Comparison of ENCODE assay signal across 8 cellular contexts in genomic region chr19:8252922-8253589, GRCh38. TPM values are rescaled to one million over a fixed set of nuclear protein-coding genes. Genes with fewer than 3 reads are reported as not detected.
A peak's percentile ranks its signal among the peaks of the same experiment; 100 is the strongest.
DNase-seq lines count a peak whose midpoint lies in the region; ATAC-seq and TF ChIP-seq lines count a peak whose summit lies in the region.

No MANE protein-coding gene starts in this region.

- no peaks in the 10 kb centered on the region for H3K23me2 ChIP-seq in H9 (ENCODE audit: insufficient read length, low read depth, low read length, poor library complexity, severe bottlenecking)

- no peak overlapping the region for H3K4me3 ChIP-seq in BJ (ENCODE audit: low read depth, low read length)
- no peak overlapping the region for H3K4me3 ChIP-seq in coronary artery
- no peak overlapping the region for H3K4me3 ChIP-seq in lower leg skin (ENCODE audit: low read depth, poor library complexity, severe bottlenecking)

- POLR2A ChIA-PET in BJ (lab: Charles Lee), result no interaction called here

- no peak overlapping the region for H2BK20ac ChIP-seq in H9 (ENCODE audit: low read depth, low read length, poor library complexity, severe bottlenecking)

- no peak overlapping the region for H3K18ac ChIP-seq in H9 (ENCODE audit: insufficient read length, low read depth, low read length)

- H3K79me2 ChIP-seq in H9 (ENCODE audit: insufficient read depth, low read length), result peaks cover 3% of the 10 kb centered on the region; the same call in 1 of the 2 replicates

- H3K56ac ChIP-seq in H9 (ENCODE audit: insufficient read length, low read depth, low read length), result no peak overlapping the region

- no peaks in the 10 kb centered on the region for H3K27me3 Mint-ChIP-seq in H9 (ENCODE audit: low read depth)

- H3K9me3 ChIP-seq in H9 (ENCODE audit: control insufficient read depth, low read depth, low read length), result no peaks in the 10 kb centered on the region

- peaks cover 0 to 2% of the 10 kb centered on the region in 2 experiments; a peak in 1 of 5 replicates for H3K9me3 Mint-ChIP-seq in H9

- H3K4me1 ChIP-seq in H9 (ENCODE audit: insufficient read depth, low read length), result no peaks in the 10 kb centered on the region

- no peak overlapping the region for H2AFZ ChIP-seq in H9 (ENCODE audit: low read length)

- no peaks in the 10 kb centered on the region for H3K27me3 ChIP-seq in BJ (ENCODE audit: control insufficient read depth, insufficient read depth, low read length)
- H3K27me3 ChIP-seq in H9 (ENCODE audit: insufficient read depth, low read length), result no peaks in the 10 kb centered on the region

- no peak overlapping the region for H2BK15ac ChIP-seq in H9 (ENCODE audit: low read depth, low read length)

- no peak overlapping the region for H4K91ac ChIP-seq in H9 (ENCODE audit: insufficient read length, low read depth, low read length)

- H3K14ac ChIP-seq in H9 (ENCODE audit: insufficient read depth, low read length), result no peak overlapping the region

- no peak overlapping the region for H3K4ac ChIP-seq in H9 (ENCODE audit: low read depth, low read length)

- H3K36me3 ChIP-seq in BJ (ENCODE audit: control insufficient read depth, insufficient read depth, low read length), result no peaks in the 10 kb centered on the region; the same call in 1 of the 2 replicates

- H3T11ph ChIP-seq in H9 (ENCODE audit: low read length), result no peak overlapping the region

- no peak overlapping the region for H2BK12ac ChIP-seq in H9 (ENCODE audit: insufficient read length, low read depth, low read length)

- H3K9ac ChIP-seq in H9 (ENCODE audit: extremely low read depth, insufficient read length, low read length), result no peak overlapping the region

- WGBS in H9 (ENCODE audit: extremely low coverage, insufficient read length, low lambda C conversion rate), result no CpG with 5 or more reads among the region's 13 CpGs
- 21 to 26% methylated on average over 13 of the region's 13 CpGs for WGBS in lower leg skin, 2 donors

- H3K4me1 Mint-ChIP-seq in H9, result peaks cover 0 to 12% of the 10 kb centered on the region in 2 experiments; a peak in 2 of 4 replicates

- peaks cover 20 to 35% (median 31%) of the 10 kb centered on the region in 3 experiments; a peak in 6 of 7 replicates for H3K36me3 Mint-ChIP-seq in H9 (ENCODE audit: insufficient read depth in 1 of 3, low read depth in 3 of 3)

- no peak overlapping the region for H4K5ac ChIP-seq in H9 (ENCODE audit: insufficient read length, low read depth, low read length)

- H4K8ac ChIP-seq in H9 (replicated peaks; ENCODE audit: insufficient read length, low read depth, low read length), result no peak overlapping the region

- ATAC-seq in HG03159 (IDR thresholded peaks at IDR 0.05; ENCODE audit: unreplicated experiment), result no peak

- intact Hi-C loops in lower leg skin (cut with DNase I; ENCODE audit: low total_unique reads), result loop anchor here (2.0 to 10.0 kb wide), 2 partner anchors 94 to 278 kb away; no protein-coding TSS in a partner anchor

- no peaks in the 10 kb centered on the region for H4K20me1 ChIP-seq in H9 (ENCODE audit: control insufficient read depth, insufficient read depth, insufficient read length)

- no peak overlapping the region for H3K4me2 ChIP-seq in H9 (ENCODE audit: insufficient read depth, insufficient read length, low read length)

- no peak overlapping the region for H2BK120ac ChIP-seq in H9 (ENCODE audit: low read depth, low read length, poor library complexity, severe bottlenecking)

- peak overlapping the region in 1 of 3 experiments; percentile 60; a peak in 2 of 7 replicates for H3K27ac Mint-ChIP-seq in H9

- CTCF ChIA-PET in BJ (lab: Yijun Ruan, JAX), result interaction anchor here (0.6 to 7.5 kb wide), 12 partner anchors 11 to 329 kb away, joined by 3 to 57 read pairs (median 4); partner anchors contain the start of gene TIMM44

- no peak overlapping the region for H2AK5ac ChIP-seq in H9 (ENCODE audit: insufficient read length, low read length)

- no peak overlapping the region for H2BK5ac ChIP-seq in H9 (ENCODE audit: insufficient read length, low read length)

- H3K4me3 Mint-ChIP-seq in H9, result peak overlapping the region in 1 of 2 experiments; percentile 64; a peak in 2 of 5 replicates

- DNase-seq in BJ (ENCODE audit: low read depth) (no peak), H9 (peak; percentile 88), NCI-H774 (lab: John Stamatoyannopoulos, UW) (peak; percentile 39), coronary artery (ENCODE audit: low spot score) (no peak), lower leg skin (ENCODE audit: low spot score in 2 of 2) (peak; percentile 78 to 95)
- DNase-seq in activated CD4-positive, alpha-beta T cell treated with anti-CD3 and anti-CD28 coated beads, Interleukin-2, amount 50 U/mL, for 24 hours (ENCODE audit: low read depth in 1 of 2, low spot score in 1 of 2), result peak; percentile 74 to 77
- peak; percentile 68 to 77 (median 72) for DNase-seq in stimulated activated CD4-positive, alpha-beta T cell treated with anti-CD3 and anti-CD28 coated beads, TNF-alpha, amount 100 ng/mL, for 48 hours (ENCODE audit: low read depth in 3 of 3)

- no peak overlapping the region for H3K27ac ChIP-seq in H9 (ENCODE audit: insufficient read length, low read depth, low read length)
- H3K27ac ChIP-seq in coronary artery, result no peak overlapping the region

- TF ChIP-seq POLR2A in lower leg skin (IDR thresholded peaks at IDR 0.05), result no peak

- no peak overlapping the region for H3K23ac ChIP-seq in H9 (ENCODE audit: insufficient read length, low read depth, low read length)

- H3K79me1 ChIP-seq in H9 (ENCODE audit: insufficient read depth, low read depth, low read length, poor library complexity, severe bottlenecking), result no peaks in the 10 kb centered on the region

- TF ChIP-seq CTCF in BJ (IDR thresholded peaks at IDR 0.05; ENCODE audit: insufficient read depth, low read depth, low read length) (peak; percentile 91), H9 (conservative IDR thresholded peaks at IDR 0.05) (peak; percentile 99), coronary artery (IDR thresholded peaks at IDR 0.05) (peak; percentile 82), lower leg skin (IDR thresholded peaks at IDR 0.05) (peak in 1 of 3 donors; percentile 80)

RNA-seq across cellular contexts. Expression of gene CERS4, which starts 43.9 kb away (rescaled TPM):
- polyA plus RNA-seq in BJ (2011; rRNA removed), result 7.6 and 7.7 TPM in 2 replicates
- polyA minus RNA-seq in BJ (2011; rRNA and poly(A)+ RNA removed), result 3.0 and 5.5 TPM in 2 replicates
- total RNA-seq in H9 (2021), result 62.6 and 66.5 TPM in 2 replicates
- 100 to 1,000 TPM; 104 to 106 (median 105) TPM for total RNA-seq in lower leg skin

RNA-seq across cellular contexts. Expression of gene CD320, which starts 55.1 kb away (rescaled TPM):
- polyA plus RNA-seq in BJ (2011; rRNA removed), result 23.7 and 40.4 TPM in 2 replicates
- 6.1 and 9.3 TPM in 2 replicates for polyA minus RNA-seq in BJ (2011; rRNA and poly(A)+ RNA removed)
- total RNA-seq in H9 (2021), result 68.1 and 72.1 TPM in 2 replicates
- total RNA-seq in lower leg skin, result 10 to 100 TPM in 3 of 4 donors, 1 to 10 TPM in 1; 9.0 to 23.6 (median 16.8) TPM

Comparison
In these comparisons a context has a peak if more than half of its experiments do, and no peak if none do; other contexts are left out.
1. DNase-seq: peak in H9 (single experiment), NCI-H774 (single experiment), activated CD4-positive, alpha-beta T cell treated with anti-CD3 and anti-CD28 coated beads, Interleukin-2, amount 50 U/mL, for 24 hours (2 of 2), lower leg skin (2 of 2) and stimulated activated CD4-positive, alpha-beta T cell treated with anti-CD3 and anti-CD28 coated beads, TNF-alpha, amount 100 ng/mL, for 48 hours (3 of 3); none in BJ (single experiment) and coronary artery (single experiment).